20 cellular contexts compared by ENCODE assay signal in the genomic region with DNA sequence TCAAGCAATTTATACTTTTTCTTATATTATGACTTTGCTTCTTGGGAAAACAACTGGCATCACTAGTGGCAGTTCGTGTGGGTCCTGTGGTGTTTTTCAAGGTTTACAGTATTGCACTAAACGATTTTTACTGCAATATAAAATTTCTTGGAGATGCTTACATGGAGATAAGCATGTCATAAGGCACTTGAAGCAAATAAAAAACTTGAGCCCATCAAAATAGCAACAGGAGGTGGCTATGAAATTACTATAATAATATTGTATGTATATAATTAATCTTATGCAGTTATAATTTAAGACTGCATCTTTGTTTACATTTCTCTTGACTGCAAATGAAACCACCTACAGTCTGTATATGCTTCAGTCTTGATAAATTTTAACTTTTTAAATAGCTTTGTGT. TPM values are rescaled to one million over a fixed set of nuclear protein-coding genes. Genes with fewer than 3 reads are reported as not detected.
DNase-seq lines count a peak whose midpoint lies in the region; ATAC-seq and TF ChIP-seq lines count a peak whose summit lies in the region.
"Had no signal": no experiment of that assay in that cellular context is flagged by ENCODE, and none has a peak within 500 bp of the region (broad histone marks: within the 10 kb centered on the region; RNA-seq: fewer than 3 reads in every experiment).

No MANE protein-coding gene starts in this region.

- H3K79me2 ChIP-seq in GM23338 (replicated peaks; ENCODE audit: insufficient read depth), result 0 out of 2 replicates have a peak, but pooled peaks cover 9% of the 10 kb centered on the region

- CTCF ChIA-PET in HEK293 (lab: Yijun Ruan, JAX), result no interaction called here

- no peaks in the 10 kb centered on the region for H3K9me2 ChIP-seq in GM23338 (ENCODE audit: insufficient read depth)

- peaks cover 9% of the 10 kb centered on the region; the same call in 1 of the 2 replicates for H4K20me1 ChIP-seq in GM23338 (replicated peaks; ENCODE audit: insufficient read depth)

- no peaks in the 10 kb centered on the region for H3K27me3 ChIP-seq in GM23338 (ENCODE audit: insufficient read depth)
- H3K27me3 ChIP-seq: BE2C; BLaER1 treated with 17β-estradiol and CSF1 and Interleukin-3, amounts not matched to agents 10 nM and 100 nM had no signal

- DNase-seq in LNCaP clone FGC (ENCODE audit: low read depth) (peak; percentile 78), NCI-H69 (lab: John Stamatoyannopoulos, UW) (peak; percentile 73), A172 (ENCODE audit: low spot score) (no peak), GM23338 (ENCODE audit: low spot score) (no peak)
- no peak for DNase-seq in NK-92 treated with Interleukin-12 subunit alpha and Interleukin-12 subunit beta, amount 100 ng/mL, for 24 hours (lab: John Stamatoyannopoulos, UW)
- DNase-seq: ACHN; AML-193; BE2C; CD4-positive, alpha-beta T cell; CD8-positive, alpha-beta memory T cell; DMS79 treated with DMSO at 0.1 percent for 48 hours; GF-D8; GOT3; H7; HCEC 1CT; HFFc6 had no signal

- no peaks in the 10 kb centered on the region for H3K9me3 ChIP-seq in HEK293 (ENCODE audit: control insufficient read depth, insufficient read depth, low read depth, low read length)
- H3K9me3 ChIP-seq: A549; BE2C; BLaER1 treated with 17β-estradiol and CSF1 and Interleukin-3, amounts not matched to agents 10 nM and 100 nM had no signal

- H3K4me1 Mint-ChIP-seq in GM23338, result no peaks in the 10 kb centered on the region
- H3K4me1 Mint-ChIP-seq: CD14-positive monocyte had no signal

- no peak for ATAC-seq in GM23338
- ATAC-seq: A549 had no signal

- no peak overlapping the region for H3K4me2 ChIP-seq in GM23338
- H3K4me2 ChIP-seq: A549; BLaER1 treated with 17β-estradiol and CSF1 and Interleukin-3, amounts not matched to agents 10 nM and 100 nM had no signal

- POLR2A ChIA-PET in HEK293 (lab: Yijun Ruan, JAX), result interaction anchor here (0.6 kb wide), 1 partner anchor 123 kb away, joined by 3 read pairs; no protein-coding TSS in a partner anchor

- no peak overlapping the region for H2AFZ ChIP-seq in GM23338

- H3K4me3 ChIP-seq in HEK293 (ENCODE audit: low read depth, low read length), result no peak overlapping the region
- H3K4me3 ChIP-seq in LNCaP clone FGC (ENCODE audit: low read depth, low read length), result no peak overlapping the region
- H3K4me3 ChIP-seq in GM23338, result no peak overlapping the region
- H3K4me3 ChIP-seq: A549; BLaER1 treated with 17β-estradiol and CSF1 and Interleukin-3, amounts not matched to agents 10 nM and 100 nM had no signal

- no peaks in the 10 kb centered on the region for H3K9me3 Mint-ChIP-seq in GM23338
- H3K9me3 Mint-ChIP-seq: CD14-positive monocyte; CD4-positive, alpha-beta T cell; CD8-positive, alpha-beta memory T cell; HFFc6 had no signal

- H3K36me3 ChIP-seq in HEK293 (ENCODE audit: control insufficient read depth in 2 of 2, insufficient read depth in 1 of 2, low read length in 2 of 2), result peaks cover 68 to 69% of the 10 kb centered on the region in 2 experiments
- peaks cover 31% of the 10 kb centered on the region for H3K36me3 ChIP-seq in GM23338 (ENCODE audit: insufficient read depth)

- TF ChIP-seq CTCF in HEK293 (tag by site-specific recombination; IDR thresholded peaks at IDR 0.05) (no peak), LNCaP clone FGC (IDR thresholded peaks at IDR 0.05; ENCODE audit: control insufficient read depth, extremely low read depth, insufficient read depth) (no peak), GM23338 (conservative IDR thresholded peaks at IDR 0.05; ENCODE audit: low read depth in 2 of 2) (no peak)

- no peaks in the 10 kb centered on the region for H3F3A ChIP-seq in GM23338 (replicated peaks; ENCODE audit: low read depth)

- H3K27ac Mint-ChIP-seq in GM23338, result no peak overlapping the region
- H3K27ac Mint-ChIP-seq: CD14-positive monocyte, HFFc6 had no signal

- H3K4me1 ChIP-seq in HEK293 (ENCODE audit: control insufficient read depth, insufficient read depth, low read length), result peaks cover 5% of the 10 kb centered on the region
- H3K4me1 ChIP-seq in GM23338 (ENCODE audit: insufficient read depth), result no peaks in the 10 kb centered on the region
- H3K4me1 ChIP-seq: A549; BE2C; BLaER1 treated with 17β-estradiol and CSF1 and Interleukin-3, amounts not matched to agents 10 nM and 100 nM had no signal

- peaks cover 43% of the 10 kb centered on the region for H3K36me3 Mint-ChIP-seq in GM23338 (ENCODE audit: low read depth)

- H3K27ac ChIP-seq in HEK293 (ENCODE audit: extremely low read depth, low read depth, low read length) (no peak overlapping the region), GM23338 (ENCODE audit: low read depth) (no peak overlapping the region)
- H3K27ac ChIP-seq: A549; BLaER1 treated with 17β-estradiol and CSF1 and Interleukin-3, amounts not matched to agents 10 nM and 100 nM had no signal

- no peak overlapping the region for H3K4me3 Mint-ChIP-seq in GM23338
- H3K4me3 Mint-ChIP-seq: CD14-positive monocyte; CD4-positive, alpha-beta T cell; CD8-positive, alpha-beta memory T cell; HFFc6 had no signal

- H3K27me3 Mint-ChIP-seq in GM23338 (ENCODE audit: insufficient read depth, low read depth, poor library complexity), result peaks cover 1% of the 10 kb centered on the region
- H3K27me3 Mint-ChIP-seq: CD4-positive, alpha-beta T cell; CD8-positive, alpha-beta memory T cell had no signal

TF ChIP-seq in HEK293, 187 proteins besides CTCF, POLR2A, EP300 and RAD21 (continues in another document):
- TF ChIP-seq ZNF202 (tag by site-specific recombination; IDR thresholded peaks at IDR 0.05; ENCODE audit: borderline replicate concordance), result no peak
- TF ChIP-seq, protein P1, sequence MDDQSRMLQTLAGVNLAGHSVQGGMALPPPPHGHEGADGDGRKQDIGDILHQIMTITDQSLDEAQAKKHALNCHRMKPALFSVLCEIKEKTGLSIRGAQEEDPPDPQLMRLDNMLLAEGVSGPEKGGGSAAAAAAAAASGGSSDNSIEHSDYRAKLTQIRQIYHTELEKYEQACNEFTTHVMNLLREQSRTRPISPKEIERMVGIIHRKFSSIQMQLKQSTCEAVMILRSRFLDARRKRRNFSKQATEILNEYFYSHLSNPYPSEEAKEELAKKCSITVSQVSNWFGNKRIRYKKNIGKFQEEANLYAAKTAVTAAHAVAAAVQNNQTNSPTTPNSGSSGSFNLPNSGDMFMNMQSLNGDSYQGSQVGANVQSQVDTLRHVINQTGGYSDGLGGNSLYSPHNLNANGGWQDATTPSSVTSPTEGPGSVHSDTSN (CRISPR knock-in tag; IDR thresholded peaks at IDR 0.05), result no peak
- TF ChIP-seq, protein P2, sequence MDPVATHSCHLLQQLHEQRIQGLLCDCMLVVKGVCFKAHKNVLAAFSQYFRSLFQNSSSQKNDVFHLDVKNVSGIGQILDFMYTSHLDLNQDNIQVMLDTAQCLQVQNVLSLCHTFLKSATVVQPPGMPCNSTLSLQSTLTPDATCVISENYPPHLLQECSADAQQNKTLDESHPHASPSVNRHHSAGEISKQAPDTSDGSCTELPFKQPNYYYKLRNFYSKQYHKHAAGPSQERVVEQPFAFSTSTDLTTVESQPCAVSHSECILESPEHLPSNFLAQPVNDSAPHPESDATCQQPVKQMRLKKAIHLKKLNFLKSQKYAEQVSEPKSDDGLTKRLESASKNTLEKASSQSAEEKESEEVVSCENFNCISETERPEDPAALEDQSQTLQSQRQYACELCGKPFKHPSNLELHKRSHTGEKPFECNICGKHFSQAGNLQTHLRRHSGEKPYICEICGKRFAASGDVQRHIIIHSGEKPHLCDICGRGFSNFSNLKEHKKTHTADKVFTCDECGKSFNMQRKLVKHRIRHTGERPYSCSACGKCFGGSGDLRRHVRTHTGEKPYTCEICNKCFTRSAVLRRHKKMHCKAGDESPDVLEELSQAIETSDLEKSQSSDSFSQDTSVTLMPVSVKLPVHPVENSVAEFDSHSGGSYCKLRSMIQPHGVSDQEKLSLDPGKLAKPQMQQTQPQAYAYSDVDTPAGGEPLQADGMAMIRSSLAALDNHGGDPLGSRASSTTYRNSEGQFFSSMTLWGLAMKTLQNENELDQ (tag by site-specific recombination; IDR thresholded peaks at IDR 0.05; ENCODE audit: low read depth), result peak; percentile 68; the same call in 1 of the 2 replicates

TF ChIP-seq in GM23338, 12 proteins besides CTCF, POLR2A, EP300 and RAD21 (continues in another document):
- TF ChIP-seq JUNB (IDR thresholded peaks at IDR 0.05; ENCODE audit: unreplicated experiment) (no peak), EZH2phosphoT487 (IDR thresholded peaks at IDR 0.05; ENCODE audit: unreplicated experiment) (no peak), NANOG (IDR thresholded peaks at IDR 0.05; ENCODE audit: borderline replicate concordance) (no peak), ZNF114 (CRISPR knock-in tag; IDR thresholded peaks at IDR 0.05) (no peak), ZNF331 (CRISPR knock-in tag; IDR thresholded peaks at IDR 0.05; ENCODE audit: low read depth) (no peak)

RNA-seq across cellular contexts. Expression of a gene that starts 29.3 kb away (rescaled TPM):
- total RNA-seq in A172 (2014; rRNA removed; shearing (Covaris generic)), result 25.9 and 33.9 TPM in 2 replicates
- 13.1 and 17.4 TPM in 2 replicates for total RNA-seq in GM23338 (2014; rRNA removed; shearing (Covaris generic))
- polyA plus RNA-seq in GM23338 (2016; fragmentation: Nextera tagmentation; extraction: Ambion mirVana), result 7.9 and 9.0 TPM in 2 replicates
- polyA plus RNA-seq: CD14-positive monocyte had no signal

RNA-seq across cellular contexts. Expression of a gene that starts 35.9 kb away (rescaled TPM):
- 43.0 and 49.1 TPM in 2 replicates for total RNA-seq in A172 (2014; rRNA removed; shearing (Covaris generic))
- 22.3 and 25.4 TPM in 2 replicates for total RNA-seq in GM23338 (2014; rRNA removed; shearing (Covaris generic))
- 9.1 and 11.5 TPM in 2 replicates for polyA plus RNA-seq in GM23338 (2016; fragmentation: Nextera tagmentation; extraction: Ambion mirVana)

Comparison
In these comparisons a context has a peak if more than half of its experiments do, and no peak if none do; other contexts are left out.
1. DNase-seq: peak in LNCaP clone FGC (single experiment) and NCI-H69 (single experiment); none in A172 (single experiment), GM23338 (single experiment) and NK-92 treated with Interleukin-12 subunit alpha and Interleukin-12 subunit beta, amount 100 ng/mL, for 24 hours (single experiment).